Comparison of ENCODE assay signal across 14 cellular contexts in the genomic region with DNA sequence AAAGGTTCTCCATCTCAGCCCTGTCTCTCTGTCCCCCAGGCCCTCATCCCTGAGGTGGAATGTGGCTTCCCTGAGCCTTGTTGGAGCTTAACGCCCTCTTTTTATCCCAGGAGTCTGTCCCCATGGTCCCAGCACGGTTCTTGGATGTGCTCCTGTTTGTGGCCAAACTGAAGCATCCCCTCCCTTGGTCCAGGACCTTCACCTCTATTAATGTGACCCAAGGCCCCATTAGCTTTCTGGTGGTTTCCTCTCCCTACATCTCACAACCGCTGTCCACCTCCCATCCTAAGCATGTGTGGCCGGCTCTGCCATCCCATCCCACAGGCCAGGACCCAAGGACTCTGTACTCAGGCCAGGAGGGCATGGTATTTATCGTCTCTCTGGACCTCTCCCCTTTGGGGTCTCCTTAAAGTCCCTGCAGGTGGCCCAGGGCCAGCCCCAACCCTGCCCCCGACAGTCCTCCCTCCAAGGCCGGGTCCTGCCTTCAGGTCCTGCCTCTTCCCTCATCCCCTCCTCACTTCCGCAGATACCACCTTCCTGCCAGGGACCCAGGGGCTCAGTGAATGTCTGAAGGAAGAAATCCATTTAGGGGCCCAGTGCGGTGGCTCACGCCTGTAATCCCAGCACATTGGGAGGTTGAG. TPM values are rescaled to one million over a fixed set of nuclear protein-coding genes. Genes with fewer than 3 reads are reported as not detected.
DNase-seq lines count a peak whose midpoint lies in the region; ATAC-seq, FAIRE-seq and TF ChIP-seq lines count a peak whose summit lies in the region.
"Had no signal": no experiment of that assay in that cellular context is flagged by ENCODE, and none has a peak within 500 bp of the region (broad histone marks: within the 10 kb centered on the region; RNA-seq: fewer than 3 reads in every experiment).

No MANE protein-coding gene starts in this region.

- H3K9me3 ChIP-seq in A549: no peaks in the 10 kb centered on the region
- no peaks in the 10 kb centered on the region for H3K9me3 ChIP-seq in H9 (ENCODE audit: control insufficient read depth, low read depth, low read length)
- no peaks in the 10 kb centered on the region for H3K9me3 ChIP-seq in RWPE2 (ENCODE audit: severe bottlenecking)
- H3K9me3 ChIP-seq in neuronal stem cell (replicated peaks in 1 of 2; ENCODE audit: control insufficient read depth in 2 of 2, insufficient read depth in 1 of 2, low read depth in 1 of 2, low read length in 2 of 2): no peaks in the 10 kb centered on the region
- no peaks in the 10 kb centered on the region for H3K9me3 ChIP-seq in CD8-positive, alpha-beta memory T cell (ENCODE audit: low read length)
- H3K9me3 ChIP-seq: Caco-2 had no signal

- no peak for TF ChIP-seq POLR2A in A549 (IDR thresholded peaks at IDR 0.05; ENCODE audit: low read length)

- no peaks in the 10 kb centered on the region for H3K27me3 ChIP-seq in H9 (ENCODE audit: insufficient read depth, low read length)
- no peaks in the 10 kb centered on the region for H3K27me3 ChIP-seq in RWPE2 (ENCODE audit: insufficient read depth, poor library complexity, severe bottlenecking)
- no peaks in the 10 kb centered on the region for H3K27me3 ChIP-seq in neuronal stem cell (ENCODE audit: control insufficient read depth in 3 of 3, insufficient read depth in 3 of 3, low read depth in 1 of 3, low read length in 3 of 3)
- no peaks in the 10 kb centered on the region for H3K27me3 ChIP-seq in CD8-positive, alpha-beta memory T cell (ENCODE audit: insufficient read depth, low read length, poor library complexity, severe bottlenecking)

- peaks cover 1% of the 10 kb centered on the region; the same call in 1 of the 2 replicates for H3K27me3 Mint-ChIP-seq in H9 (ENCODE audit: low read depth)
- no peaks in the 10 kb centered on the region for H3K27me3 Mint-ChIP-seq in CD8-positive, alpha-beta memory T cell
- H3K27me3 Mint-ChIP-seq: B cell; CD4-positive, alpha-beta memory T cell had no signal

- H3K4ac ChIP-seq in H9 (ENCODE audit: low read depth, low read length): no peak overlapping the region
- no peak overlapping the region for H3K4ac ChIP-seq in neuronal stem cell (ENCODE audit: low read length)

- no peak overlapping the region for H2BK120ac ChIP-seq in H9 (ENCODE audit: low read depth, low read length, poor library complexity, severe bottlenecking)
- no peak overlapping the region for H2BK120ac ChIP-seq in neuronal stem cell (ENCODE audit: low read depth, low read length)

- no peak overlapping the region for H3K9ac ChIP-seq in H9 (ENCODE audit: extremely low read depth, insufficient read length, low read length)
- H3K9ac ChIP-seq in neuronal stem cell (ENCODE audit: low read depth, low read length, poor library complexity): peak overlapping the region; percentile 22

- no peaks in the 10 kb centered on the region for H4K20me1 ChIP-seq in H9 (ENCODE audit: control insufficient read depth, insufficient read depth, insufficient read length)

- DNase-seq in A549 (ENCODE audit: low read depth in 1 of 2, low spot score in 1 of 2) (no peak), H9 (no peak), RWPE2 (ENCODE audit: low spot score) (peak; percentile 25), neuronal stem cell (ENCODE audit: low spot score) (no peak), retina (no peak), NCI-H510A (lab: John Stamatoyannopoulos, UW) (no peak)
- DNase-seq in CD8-positive, alpha-beta memory T cell: no peak
- DNase-seq: Caco-2; CD4-positive, alpha-beta memory T cell; GF-D8; KBM-7 had no signal

- H2AFZ ChIP-seq in H9 (ENCODE audit: low read length) (no peak overlapping the region), neuronal stem cell (ENCODE audit: low read length) (no peak overlapping the region)

- H3K4me3 ChIP-seq in A549: no peak overlapping the region
- no peak overlapping the region for H3K4me3 ChIP-seq in RWPE2 (ENCODE audit: severe bottlenecking)
- H3K4me3 ChIP-seq in neuronal stem cell (ENCODE audit: low read length in 2 of 2): no peak overlapping the region
- no peak overlapping the region for H3K4me3 ChIP-seq in CD8-positive, alpha-beta memory T cell (ENCODE audit: low read length)

- H3K14ac ChIP-seq in H9 (ENCODE audit: insufficient read depth, low read length) (no peak overlapping the region), neuronal stem cell (ENCODE audit: low read length) (no peak overlapping the region)

- H3K27ac Mint-ChIP-seq in H9: peak overlapping the region in 2 of 3 experiments; percentile 24 to 44; a peak in 1 of 7 replicates
- no peak overlapping the region for H3K27ac Mint-ChIP-seq in CD8-positive, alpha-beta memory T cell
- H3K27ac Mint-ChIP-seq: B cell had no signal

- POLR2A ChIA-PET in A549 (lab: Yijun Ruan, JAX): no interaction called here
- POLR2A ChIA-PET in CD8-positive, alpha-beta memory T cell (lab: Charles Lee): no interaction called here

- H4K91ac ChIP-seq in H9 (ENCODE audit: insufficient read length, low read depth, low read length) (no peak overlapping the region), neuronal stem cell (ENCODE audit: low read depth, low read length, poor library complexity) (no peak overlapping the region)

- TF ChIP-seq RAD21 in A549 (conservative IDR thresholded peaks at IDR 0.05 in 1 of 2, IDR thresholded peaks at IDR 0.05 in 1 of 2): no peak

- TF ChIP-seq EP300 in A549 (IDR thresholded peaks at IDR 0.05): no peak

- CTCF ChIA-PET in A549 (lab: Yijun Ruan, JAX): interaction anchor here (0.6 to 7.1 kb wide), 30 partner anchors 10 to 907 kb away, joined by 3 to 106 read pairs (median 4); partner anchors contain the start of gene PRKRIP1
- CTCF ChIA-PET in CD8-positive, alpha-beta memory T cell (lab: Charles Lee): interaction anchor here (1.1 to 6.3 kb wide), 6 partner anchors 8 to 734 kb away, joined by 3 to 56 read pairs (median 4); no protein-coding TSS in a partner anchor

- WGBS in A549 (ENCODE audit: missing lambda C conversion rate): 86% methylated on average over 10 of the region's 10 CpGs
- WGBS in H9 (ENCODE audit: extremely low coverage, insufficient read length, low lambda C conversion rate): no CpG with 5 or more reads among the region's 10 CpGs
- WGBS in neuronal stem cell (ENCODE audit: extremely low coverage in 2 of 2, insufficient read length in 2 of 2, insufficient replicate concordance in 1 of 2), 2 donors: no CpG with 5 or more reads among the region's 10 CpGs

- H3K4me2 ChIP-seq in A549 (peak overlapping the region; percentile 17; the same call in 1 of the 3 replicates), H9 (ENCODE audit: insufficient read depth, insufficient read length, low read length) (no peak overlapping the region), neuronal stem cell (ENCODE audit: insufficient read depth, low read length, poor library complexity, severe bottlenecking) (no peak overlapping the region)

- H2AK5ac ChIP-seq in H9 (ENCODE audit: insufficient read length, low read length) (no peak overlapping the region), neuronal stem cell (ENCODE audit: low read depth, low read length) (peak overlapping the region; percentile 20)

- peaks cover 3 to 6% of the 10 kb centered on the region in 2 experiments for H3K4me1 Mint-ChIP-seq in H9
- peaks cover 0 to 2% (median 2%) of the 10 kb centered on the region in 3 donors for H3K4me1 Mint-ChIP-seq in CD8-positive, alpha-beta memory T cell

- H2BK20ac ChIP-seq in H9 (ENCODE audit: low read depth, low read length, poor library complexity, severe bottlenecking): no peak overlapping the region

- peaks cover 29% of the 10 kb centered on the region for H3K4me1 ChIP-seq in A549
- no peaks in the 10 kb centered on the region for H3K4me1 ChIP-seq in H9 (ENCODE audit: insufficient read depth, low read length)
- peaks cover 6% of the 10 kb centered on the region for H3K4me1 ChIP-seq in RWPE2 (ENCODE audit: insufficient read depth, poor library complexity, severe bottlenecking)
- H3K4me1 ChIP-seq in neuronal stem cell (ENCODE audit: control insufficient read depth in 2 of 2, insufficient read depth in 1 of 2, low read depth in 1 of 2, low read length in 2 of 2): peaks cover 0 to 10% of the 10 kb centered on the region in 2 donors
- H3K4me1 ChIP-seq in CD8-positive, alpha-beta memory T cell (ENCODE audit: insufficient read depth, low read length): no peaks in the 10 kb centered on the region

- ATAC-seq in A549 (no peak), RWPE2 (ENCODE audit: low read depth) (no peak)

- H3K27ac ChIP-seq in A549 (peak overlapping the region in 1 of 2 experiments; percentile 83; a peak in 4 of 6 replicates), H9 (ENCODE audit: insufficient read length, low read depth, low read length) (no peak overlapping the region), RWPE2 (ENCODE audit: poor library complexity, severe bottlenecking) (no peak overlapping the region), neuronal stem cell (replicated peaks; ENCODE audit: low read length) (no peak overlapping the region)
- no peak overlapping the region for H3K27ac ChIP-seq in CD8-positive, alpha-beta memory T cell (ENCODE audit: low read depth, low read length)
- H3K27ac ChIP-seq: C4-2B had no signal

- H3K23me2 ChIP-seq in H9 (ENCODE audit: insufficient read length, low read depth, low read length, poor library complexity, severe bottlenecking): no peaks in the 10 kb centered on the region

- FAIRE-seq in A549 (lab: Jason Lieb, UNC): no peak
- FAIRE-seq: GM19239 had no signal

- H4K8ac ChIP-seq in H9 (replicated peaks; ENCODE audit: insufficient read length, low read depth, low read length) (no peak overlapping the region), neuronal stem cell (ENCODE audit: low read depth, low read length) (no peak overlapping the region)

- H3K36me3 Mint-ChIP-seq in H9 (ENCODE audit: insufficient read depth in 1 of 3, low read depth in 3 of 3): no peaks in the 10 kb centered on the region
- no peaks in the 10 kb centered on the region for H3K36me3 Mint-ChIP-seq in CD8-positive, alpha-beta memory T cell
- H3K36me3 Mint-ChIP-seq: CD4-positive, alpha-beta memory T cell had no signal

- no peaks in the 10 kb centered on the region for H3K79me2 ChIP-seq in H9 (ENCODE audit: insufficient read depth, low read length)

- H3K79me1 ChIP-seq in H9 (ENCODE audit: insufficient read depth, low read depth, low read length, poor library complexity, severe bottlenecking) (no peaks in the 10 kb centered on the region), neuronal stem cell (ENCODE audit: low read depth, low read length) (peaks cover 1% of the 10 kb centered on the region)

- TF ChIP-seq CTCF in A549 (IDR thresholded peaks at IDR 0.05): no peak
- TF ChIP-seq CTCF in H9 (conservative IDR thresholded peaks at IDR 0.05): no peak
- no peak for TF ChIP-seq CTCF in RWPE2 (IDR thresholded peaks at IDR 0.05; ENCODE audit: poor library complexity, severe bottlenecking)

- no peak overlapping the region for H3K56ac ChIP-seq in H9 (ENCODE audit: insufficient read length, low read depth, low read length)

- no peaks in the 10 kb centered on the region for H3K36me3 ChIP-seq in RWPE2 (ENCODE audit: low read depth)
- no peaks in the 10 kb centered on the region for H3K36me3 ChIP-seq in neuronal stem cell (replicated peaks in 1 of 2; ENCODE audit: control insufficient read depth in 2 of 2, insufficient read depth in 2 of 2, low read length in 2 of 2)
- H3K36me3 ChIP-seq in CD8-positive, alpha-beta memory T cell (ENCODE audit: insufficient read depth, low read length): no peaks in the 10 kb centered on the region

- no peak overlapping the region for H3T11ph ChIP-seq in H9 (ENCODE audit: low read length)

- no peak overlapping the region for H3K18ac ChIP-seq in H9 (ENCODE audit: insufficient read length, low read depth, low read length)
- H3K18ac ChIP-seq in neuronal stem cell (ENCODE audit: low read length): peak overlapping the region; percentile 15

- no peak overlapping the region for H4K5ac ChIP-seq in H9 (ENCODE audit: insufficient read length, low read depth, low read length)

- H2BK5ac ChIP-seq in H9 (ENCODE audit: insufficient read length, low read length) (no peak overlapping the region), neuronal stem cell (ENCODE audit: low read length) (peak overlapping the region; percentile 60)

- H3K4me3 Mint-ChIP-seq in H9: no peak overlapping the region
- no peak overlapping the region for H3K4me3 Mint-ChIP-seq in CD8-positive, alpha-beta memory T cell
- H3K4me3 Mint-ChIP-seq: B cell; CD4-positive, alpha-beta memory T cell had no signal

- H2BK12ac ChIP-seq in H9 (ENCODE audit: insufficient read length, low read depth, low read length) (no peak overlapping the region), neuronal stem cell (ENCODE audit: low read length) (no peak overlapping the region)

- H3K23ac ChIP-seq in H9 (ENCODE audit: insufficient read length, low read depth, low read length): no peak overlapping the region
- no peak overlapping the region for H3K23ac ChIP-seq in neuronal stem cell (ENCODE audit: low read depth, low read length, poor library complexity)

- H3K9me3 Mint-ChIP-seq in H9: no peaks in the 10 kb centered on the region
- H3K9me3 Mint-ChIP-seq in CD8-positive, alpha-beta memory T cell: no peaks in the 10 kb centered on the region
- H3K9me3 Mint-ChIP-seq: CD4-positive, alpha-beta memory T cell had no signal

- H2BK15ac ChIP-seq in H9 (ENCODE audit: low read depth, low read length) (no peak overlapping the region), neuronal stem cell (ENCODE audit: low read length) (no peak overlapping the region)

RNA-seq across cellular contexts. Expression of gene SH2B2, which starts 15.4 kb away (rescaled TPM):
- 1.1 and 1.6 TPM in 2 replicates for polyA plus RNA-seq in A549 (2011; rRNA removed)
- polyA plus RNA-seq in A549 (2012; cell fraction: cytosol; rRNA removed): 3.6 and 4.8 TPM in 2 replicates
- 9.6 and 12.4 TPM in 2 replicates for polyA plus RNA-seq in A549 (2012; cell fraction: nucleus; rRNA removed)
- polyA plus RNA-seq in A549 (2017; fragmentation: RNase III; extraction: RNeasy Plus Mini Kit Qiagen cat#74134 plus additional on column Dnase treatment): 1.8 to 2.3 TPM (median 2.2 TPM) in 3 replicates
- 0.83 and 1.5 TPM in 2 replicates for polyA minus RNA-seq in A549 (2011; rRNA and poly(A)+ RNA removed)
- total RNA-seq in H9 (2021): 9.4 and 10.4 TPM in 2 replicates
- 9.5 TPM for polyA plus RNA-seq in neuronal stem cell (2013, experiment 1 of 2)
- 9.6 TPM for polyA plus RNA-seq in neuronal stem cell (2013, experiment 2 of 2)
- total RNA-seq in CD8-positive, alpha-beta memory T cell: 1 to 10 TPM; 1.8 TPM
- 1.5 TPM for polyA plus RNA-seq in CD8-positive, alpha-beta memory T cell

Comparison
In these comparisons a context has a peak if more than half of its experiments do, and no peak if none do; other contexts are left out.
1. H3K27ac Mint-ChIP-seq: peak in H9 (2 of 3); none in CD8-positive, alpha-beta memory T cell (0 of 8).